15 cellular contexts compared by ENCODE assay signal in the genomic region with DNA sequence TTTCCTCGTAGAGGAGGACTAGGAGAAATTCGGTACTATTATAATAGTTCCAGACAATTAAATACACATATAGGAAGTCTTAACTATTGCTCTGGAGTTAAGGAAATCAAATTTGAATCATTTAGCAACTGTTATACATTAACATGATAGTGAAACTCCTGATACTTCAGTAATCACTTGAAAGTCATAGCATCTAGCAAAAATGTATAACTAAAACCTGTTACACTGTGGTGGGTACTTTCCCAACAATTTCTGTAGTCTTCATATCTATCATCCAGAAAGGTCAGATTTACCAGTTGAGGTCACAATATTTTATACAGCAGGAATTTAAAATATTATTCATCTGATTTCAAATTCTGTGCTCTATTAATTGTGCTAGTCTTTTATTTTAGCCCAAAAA.
DNase-seq lines count a peak whose midpoint lies in the region; ATAC-seq lines count a peak whose summit lies in the region.
"Had no signal": no experiment of that assay in that cellular context is flagged by ENCODE, and none has a peak within 500 bp of the region (broad histone marks: within the 10 kb centered on the region; RNA-seq: fewer than 3 reads in every experiment).

No MANE protein-coding gene starts in this region.

- H3K4me1 Mint-ChIP-seq in stimulated activated naive B cell treated with anti-CD40 and anti-IgM and Interleukin-4, amounts not matched to agents 10 μg/mL and 1 μg/mL and 100 μg/mL, for 72 hours, result no peaks in the 10 kb centered on the region
- H3K4me1 Mint-ChIP-seq in activated naive CD8-positive, alpha-beta T cell treated with anti-CD3 and anti-CD28 coated beads, Interleukin-2, amount 50 U/mL, for 24 hours, result no peaks in the 10 kb centered on the region
- H3K4me1 Mint-ChIP-seq: H9 had no signal

- H3K27ac Mint-ChIP-seq in stimulated activated naive B cell treated with anti-CD40 and anti-IgM and Interleukin-4, amounts not matched to agents 10 μg/mL and 1 μg/mL and 100 μg/mL, for 72 hours, result no peak overlapping the region
- H3K27ac Mint-ChIP-seq in activated naive CD8-positive, alpha-beta T cell treated with anti-CD3 and anti-CD28 coated beads, Interleukin-2, amount 50 U/mL, for 24 hours, result no peak overlapping the region
- H3K27ac Mint-ChIP-seq: CD4-positive, alpha-beta T cell; H9 had no signal

- H3K4me3 Mint-ChIP-seq in stimulated activated naive B cell treated with anti-CD40 and anti-IgM and Interleukin-4, amounts not matched to agents 10 μg/mL and 1 μg/mL and 100 μg/mL, for 72 hours, result no peak overlapping the region
- H3K4me3 Mint-ChIP-seq in activated naive CD8-positive, alpha-beta T cell treated with anti-CD3 and anti-CD28 coated beads, Interleukin-2, amount 50 U/mL, for 24 hours, result no peak overlapping the region
- H3K4me3 Mint-ChIP-seq: CD4-positive, alpha-beta T cell; H9 had no signal

- H3K9me3 Mint-ChIP-seq in stimulated activated naive B cell treated with anti-CD40 and anti-IgM and Interleukin-4, amounts not matched to agents 10 μg/mL and 1 μg/mL and 100 μg/mL, for 72 hours, result no peaks in the 10 kb centered on the region
- H3K9me3 Mint-ChIP-seq in activated naive CD8-positive, alpha-beta T cell treated with anti-CD3 and anti-CD28 coated beads, Interleukin-2, amount 50 U/mL, for 24 hours, result no peaks in the 10 kb centered on the region
- H3K9me3 Mint-ChIP-seq: CD4-positive, alpha-beta T cell had no signal

- H3K36me3 Mint-ChIP-seq in stimulated activated naive B cell treated with anti-CD40 and anti-IgM and Interleukin-4, amounts not matched to agents 10 μg/mL and 1 μg/mL and 100 μg/mL, for 72 hours, result no peaks in the 10 kb centered on the region
- H3K36me3 Mint-ChIP-seq in activated naive CD8-positive, alpha-beta T cell treated with anti-CD3 and anti-CD28 coated beads, Interleukin-2, amount 50 U/mL, for 24 hours (ENCODE audit: low read depth), result no peaks in the 10 kb centered on the region

- ATAC-seq in GM19372 (IDR thresholded peaks at IDR 0.05; ENCODE audit: low read depth, unreplicated experiment) (peak; percentile 72), HG02981 (IDR thresholded peaks at IDR 0.05; ENCODE audit: unreplicated experiment) (peak; percentile 90), HG03432 (IDR thresholded peaks at IDR 0.05; ENCODE audit: unreplicated experiment) (peak; percentile 83)
- peak; percentile 57 to 64 for ATAC-seq in stimulated activated naive B cell treated with anti-CD40 and anti-IgM and Interleukin-4, amounts not matched to agents 10 μg/mL and 1 μg/mL and 100 μg/mL, for 72 hours (replicated peaks)
- ATAC-seq in activated naive CD8-positive, alpha-beta T cell treated with anti-CD3 and anti-CD28 coated beads, Interleukin-2, amount 50 U/mL, for 24 hours, result no peak

- no peak for DNase-seq in stimulated activated naive B cell treated with anti-CD40 and anti-IgM and Interleukin-4, amounts not matched to agents 10 μg/mL and 1 μg/mL and 100 μg/mL, for 72 hours
- DNase-seq in T-helper 9 cell (no peak), AG20443 (ENCODE audit: low spot score) (no peak)
- DNase-seq in activated naive CD8-positive, alpha-beta T cell treated with anti-CD3 and anti-CD28 coated beads, Interleukin-2, amount 50 U/mL, for 24 hours, result no peak
- DNase-seq: ACHN; AML-193; Caco-2; CD4-positive, alpha-beta T cell; DMS153; DMS79; GF-D8; H9 had no signal

- no peaks in the 10 kb centered on the region for H3K27me3 Mint-ChIP-seq in stimulated activated naive B cell treated with anti-CD40 and anti-IgM and Interleukin-4, amounts not matched to agents 10 μg/mL and 1 μg/mL and 100 μg/mL, for 72 hours
- no peaks in the 10 kb centered on the region for H3K27me3 Mint-ChIP-seq in activated naive CD8-positive, alpha-beta T cell treated with anti-CD3 and anti-CD28 coated beads, Interleukin-2, amount 50 U/mL, for 24 hours
- H3K27me3 Mint-ChIP-seq: CD4-positive, alpha-beta T cell had no signal
